8 cellular contexts compared by ENCODE assay signal in genomic region chr3:31979006-31979697, GRCh38. TPM values are rescaled to one million over a fixed set of nuclear protein-coding genes. Genes with fewer than 3 reads are reported as not detected.
A peak's percentile ranks its signal among the peaks of the same experiment; 100 is the strongest.
DNase-seq lines count a peak whose midpoint lies in the region; ATAC-seq and TF ChIP-seq lines count a peak whose summit lies in the region.

No MANE protein-coding gene starts in this region.

- TF ChIP-seq CTCF in breast epithelium (IDR thresholded peaks at IDR 0.05) (no peak), retinal pigment epithelial cell (conservative IDR thresholded peaks at IDR 0.05; ENCODE audit: low read depth, low read length) (no peak)

- no peaks in the 10 kb centered on the region for H3K9me3 ChIP-seq in breast epithelium

- DNase-seq in breast epithelium (ENCODE audit: low spot score in 2 of 2) (no peak), retinal pigment epithelial cell (ENCODE audit: low read depth) (no peak), glomerular visceral epithelial cell (ENCODE audit: extremely low spot score) (no peak), NCI-H226 (no peak)
- no peak for DNase-seq in central memory CD4-positive, alpha-beta T cell

- H3K4me1 ChIP-seq in breast epithelium, result peaks cover 0 to 7% of the 10 kb centered on the region in 2 donors

- H3K27ac ChIP-seq in breast epithelium, result no peak overlapping the region

- no peaks in the 10 kb centered on the region for H3K36me3 ChIP-seq in breast epithelium

- ATAC-seq in GM19372 (IDR thresholded peaks at IDR 0.05; ENCODE audit: low read depth, unreplicated experiment) (peak; percentile 35), HG03045 (IDR thresholded peaks at IDR 0.05; ENCODE audit: unreplicated experiment) (peak; percentile 53), GM19452 (IDR thresholded peaks at IDR 0.05; ENCODE audit: unreplicated experiment) (no peak)

- no peak for TF ChIP-seq POLR2A in breast epithelium (IDR thresholded peaks at IDR 0.05)

- intact Hi-C loops in breast epithelium (cut with DNase I; ENCODE audit: low total_unique reads), result no loop called here

- peak overlapping the region in 2 of 3 donors; percentile 68 to 82 for H3K4me3 ChIP-seq in breast epithelium
- peak overlapping the region; percentile 86 for H3K4me3 ChIP-seq in retinal pigment epithelial cell (ENCODE audit: low read length)

- no peaks in the 10 kb centered on the region for H3K27me3 ChIP-seq in breast epithelium

RNA-seq across cellular contexts. Expression of gene OSBPL10, which starts 1.9 kb away (rescaled TPM):
- total RNA-seq in breast epithelium, result 10 to 100 TPM; 17.6 to 47.4 (median 26.5) TPM

RNA-seq across cellular contexts. Expression of gene ZNF860, which starts 2.4 kb away (rescaled TPM):
- 1 to 10 TPM in 2 of 3 donors, under 1 TPM in 1; 0.80 to 4.2 (median 3.3) TPM for total RNA-seq in breast epithelium
